In genomic region chr17:38853292-38854219, GRCh38 we compare ENCODE assay signal across 8 cellular contexts. TPM values are rescaled to one million over a fixed set of nuclear protein-coding genes. Genes with fewer than 3 reads are reported as not detected.
DNase-seq lines count a peak whose midpoint lies in the region; ATAC-seq and TF ChIP-seq lines count a peak whose summit lies in the region.

TSS of gene RPL23 (minus strand) at chr17:38853721. CDS start at chr17:38853710, 11 bp downstream.

- peak; percentile 85 for ATAC-seq in HG02571 (IDR thresholded peaks at IDR 0.05; ENCODE audit: unreplicated experiment)
- peak; percentile 90 for ATAC-seq in omental fat pad (ENCODE audit: low FRiP score)

- peak within 1 kb of the TSS; percentile 98 for H3K4me3 Mint-ChIP-seq in activated naive CD4-positive, alpha-beta T cell treated with anti-CD3 and anti-CD28 coated beads, Interleukin-2, amount 50 U/mL, for 24 hours

- no peaks in the 10 kb centered on the region for H3K9me3 Mint-ChIP-seq in activated naive CD4-positive, alpha-beta T cell treated with anti-CD3 and anti-CD28 coated beads, Interleukin-2, amount 50 U/mL, for 24 hours

- peak within 1 kb of the TSS; percentile 98 for H3K27ac Mint-ChIP-seq in activated naive CD4-positive, alpha-beta T cell treated with anti-CD3 and anti-CD28 coated beads, Interleukin-2, amount 50 U/mL, for 24 hours

- H3K27me3 Mint-ChIP-seq in activated naive CD4-positive, alpha-beta T cell treated with anti-CD3 and anti-CD28 coated beads, Interleukin-2, amount 50 U/mL, for 24 hours = no peaks in the 10 kb centered on the region

- peaks cover 43% of the 10 kb centered on the region for H3K36me3 Mint-ChIP-seq in activated naive CD4-positive, alpha-beta T cell treated with anti-CD3 and anti-CD28 coated beads, Interleukin-2, amount 50 U/mL, for 24 hours

- peak within 1 kb of the TSS; percentile 94 for H3K27ac ChIP-seq in temporal lobe (ENCODE audit: low read depth, low read length)

- no peak for TF ChIP-seq CTCF in omental fat pad (IDR thresholded peaks at IDR 0.05)

- H3K4me1 Mint-ChIP-seq in activated naive CD4-positive, alpha-beta T cell treated with anti-CD3 and anti-CD28 coated beads, Interleukin-2, amount 50 U/mL, for 24 hours = peaks cover 36% of the 10 kb centered on the region

- DNase-seq in GM04503 (ENCODE audit: low read depth) = peak; percentile 81
- peak; percentile 95 for DNase-seq in NCI-H1105 (lab: John Stamatoyannopoulos, UW)
- DNase-seq in SKM-1 (lab: John Stamatoyannopoulos, UW; ENCODE audit: unreplicated experiment) = peak; percentile 96
- peak; percentile 95 for DNase-seq in globus pallidus (ENCODE audit: low spot score)
- peak; percentile 87 for DNase-seq in omental fat pad (ENCODE audit: low spot score)

RNA-seq across cellular contexts. Expression of gene RPL23, which starts in this region (rescaled TPM):
- total RNA-seq in omental fat pad (1,000 to 10,000 TPM; 1,566 to 2,133 (median 2,034) TPM), temporal lobe (919 TPM)

Comparison
In these comparisons a context has a peak if more than half of its experiments do, and no peak if none do; other contexts are left out.
1. Peak in every context shown above with its lines: DNase-seq, ATAC-seq and H3K27ac ChIP-seq.